In genomic region chr6:30720738-30721197, GRCh38 we compare ENCODE assay signal across 8 cellular contexts. TPM values are rescaled to one million over a fixed set of nuclear protein-coding genes. Genes with fewer than 3 reads are reported as not detected.
DNase-seq lines count a peak whose midpoint lies in the region; ATAC-seq and TF ChIP-seq lines count a peak whose summit lies in the region.

No MANE protein-coding gene starts in this region.

- H3K4me3 Mint-ChIP-seq in T-helper 2 cell treated with Interferon-gamma antibody and Interleukin-4, amounts not matched to agents 5 μg/mL and 100 μg/mL, for 36 hours: peak overlapping the region; percentile 93

- no peaks in the 10 kb centered on the region for H3K9me3 Mint-ChIP-seq in T-helper 2 cell treated with Interferon-gamma antibody and Interleukin-4, amounts not matched to agents 5 μg/mL and 100 μg/mL, for 36 hours

- H3K4me1 Mint-ChIP-seq in T-helper 2 cell treated with Interferon-gamma antibody and Interleukin-4, amounts not matched to agents 5 μg/mL and 100 μg/mL, for 36 hours (ENCODE audit: low read depth): peaks cover 50% of the 10 kb centered on the region

- H3K4me3 ChIP-seq in DOHH2 (ENCODE audit: low read length) (peak overlapping the region; percentile 88), body of pancreas (peak overlapping the region; percentile 80 to 86), iPS-20b (ENCODE audit: low read length) (peak overlapping the region; percentile 98), skeletal muscle cell (ENCODE audit: low read depth, low read length) (peak overlapping the region; percentile 98)

- H3K27ac Mint-ChIP-seq in T-helper 2 cell treated with Interferon-gamma antibody and Interleukin-4, amounts not matched to agents 5 μg/mL and 100 μg/mL, for 36 hours: peak overlapping the region; percentile 92

- H3K4me1 ChIP-seq in DOHH2 (ENCODE audit: control insufficient read depth, low read length) (peaks cover 57% of the 10 kb centered on the region), body of pancreas (peaks cover 60% of the 10 kb centered on the region), iPS-20b (ENCODE audit: insufficient read depth, low read length) (peaks cover 10% of the 10 kb centered on the region)

- H3K9me3 ChIP-seq in DOHH2 (ENCODE audit: control insufficient read depth, insufficient read depth, low read length) (no peaks in the 10 kb centered on the region), body of pancreas (no peaks in the 10 kb centered on the region), iPS-20b (ENCODE audit: insufficient read depth, low read depth, low read length) (no peaks in the 10 kb centered on the region)

- H3K27me3 Mint-ChIP-seq in T-helper 2 cell treated with Interferon-gamma antibody and Interleukin-4, amounts not matched to agents 5 μg/mL and 100 μg/mL, for 36 hours (ENCODE audit: low read depth): peaks cover 4% of the 10 kb centered on the region

- TF ChIP-seq CTCF in DOHH2 (IDR thresholded peaks at IDR 0.05; ENCODE audit: low read depth, low read length, poor library complexity, severe bottlenecking) (no peak), body of pancreas (IDR thresholded peaks at IDR 0.05) (no peak)

- WGBS in body of pancreas, 2 donors: 0% methylated on average over 24 to 29 of the region's 29 CpGs

- H3K9ac ChIP-seq in iPS-20b (ENCODE audit: low read depth, low read length): peak overlapping the region; percentile 99

- H3K27ac ChIP-seq in DOHH2 (ENCODE audit: low read depth, low read length) (peak overlapping the region; percentile 100), body of pancreas (peak overlapping the region; percentile 90 to 97 (median 90)), iPS-20b (ENCODE audit: low read length) (peak overlapping the region; percentile 80)

- TF ChIP-seq POLR2A in body of pancreas (IDR thresholded peaks at IDR 0.05): no peak

- H3K79me2 ChIP-seq in DOHH2 (ENCODE audit: control insufficient read depth, low read length): peaks cover 86% of the 10 kb centered on the region

- DNase-seq in MV-4-11 (lab: John Stamatoyannopoulos, UW): peak; percentile 58
- DNase-seq in T-helper 2 cell treated with Interferon-gamma antibody and Interleukin-4, amounts not matched to agents 5 μg/mL and 100 μg/mL, for 36 hours (ENCODE audit: low spot score): peak; percentile 69
- peak; percentile 69 to 79 (median 72) for DNase-seq in body of pancreas
- DNase-seq in skeletal muscle cell (ENCODE audit: low read depth): no peak
- DNase-seq in KG1 (lab: John Stamatoyannopoulos, UW): no peak
- no peak for DNase-seq in 8988T

- H3K4me2 ChIP-seq in DOHH2 (ENCODE audit: low read length): peak overlapping the region; percentile 76

- H3F3A ChIP-seq in DOHH2 (ENCODE audit: control insufficient read depth, insufficient read depth): peaks cover 65% of the 10 kb centered on the region

- intact Hi-C loops in body of pancreas (cut with DNase I): no loop called here

- peaks cover 68% of the 10 kb centered on the region for H3K36me3 Mint-ChIP-seq in T-helper 2 cell treated with Interferon-gamma antibody and Interleukin-4, amounts not matched to agents 5 μg/mL and 100 μg/mL, for 36 hours (ENCODE audit: low read depth)

- H3K36me3 ChIP-seq in DOHH2 (ENCODE audit: control insufficient read depth, low read length): peaks cover 76% of the 10 kb centered on the region
- H3K36me3 ChIP-seq in body of pancreas (replicated peaks in 1 of 2; ENCODE audit: insufficient read depth in 1 of 2, low read depth in 2 of 2): peaks cover 9 to 19% of the 10 kb centered on the region in 2 donors
- peaks cover 46% of the 10 kb centered on the region for H3K36me3 ChIP-seq in iPS-20b (ENCODE audit: insufficient read depth, low read depth, low read length)

- no peaks in the 10 kb centered on the region for H3K9me2 ChIP-seq in DOHH2 (replicated peaks; ENCODE audit: control insufficient read depth, low read length)

- peaks cover 16% of the 10 kb centered on the region for H4K20me1 ChIP-seq in DOHH2 (ENCODE audit: control insufficient read depth, insufficient read depth, low read depth, low read length)

- no peak for ATAC-seq in body of pancreas

- no peaks in the 10 kb centered on the region for H3K27me3 ChIP-seq in DOHH2 (ENCODE audit: control insufficient read depth, low read length)
- no peaks in the 10 kb centered on the region for H3K27me3 ChIP-seq in body of pancreas
- no peaks in the 10 kb centered on the region for H3K27me3 ChIP-seq in iPS-20b (ENCODE audit: insufficient read depth, low read length)

RNA-seq across cellular contexts. Expression of gene TUBB, which starts 0.6 kb away (rescaled TPM):
- 10 to 100 TPM; 80.9 to 84.4 TPM for total RNA-seq in body of pancreas

RNA-seq across cellular contexts. Expression of gene MDC1, which starts 3.7 kb away (rescaled TPM):
- total RNA-seq in body of pancreas: 10 to 100 TPM; 11.4 to 18.1 TPM

RNA-seq across cellular contexts. Expression of gene FLOT1, which starts 21.7 kb away (rescaled TPM):
- total RNA-seq in body of pancreas: 10 to 100 TPM; 70.0 to 82.4 TPM

RNA-seq across cellular contexts. Expression of gene IER3, which starts 23.6 kb away (rescaled TPM):
- total RNA-seq in body of pancreas: 10 to 100 TPM; 46.4 to 60.3 TPM

RNA-seq across cellular contexts. Expression of gene NRM, which starts 30.0 kb away (rescaled TPM):
- total RNA-seq in body of pancreas: 1 to 10 TPM; 2.6 to 5.2 TPM

Comparison
In these comparisons a context has a peak if more than half of its experiments do, and no peak if none do; other contexts are left out.
1. DNase-seq: peak in MV-4-11 (single experiment), T-helper 2 cell treated with Interferon-gamma antibody and Interleukin-4, amounts not matched to agents 5 μg/mL and 100 μg/mL, for 36 hours (single experiment) and body of pancreas (4 of 4); none in skeletal muscle cell (single experiment), KG1 (single experiment) and 8988T (single experiment).
2. Peak in every context shown above with its lines, with median percentiles within 50 percentile points of each other: H3K27ac ChIP-seq and H3K4me3 ChIP-seq.